Comparison of ENCODE assay signal across 9 cellular contexts in the genomic region with DNA sequence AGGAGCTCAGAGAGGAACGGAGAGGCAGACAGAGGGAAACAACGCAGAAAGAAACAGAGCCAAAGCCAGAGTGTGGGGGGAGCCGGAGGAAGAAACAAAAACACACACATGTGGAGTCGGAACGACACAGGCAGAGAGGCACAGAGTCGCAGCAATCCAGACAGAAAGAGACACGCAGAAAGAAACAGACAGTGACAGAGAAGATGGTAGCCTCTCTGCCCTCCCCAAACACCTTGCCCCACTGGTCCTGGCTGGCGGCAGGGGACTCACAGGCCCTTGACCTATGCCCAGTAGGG. TPM values are rescaled to one million over a fixed set of nuclear protein-coding genes. Genes with fewer than 3 reads are reported as not detected.
DNase-seq lines count a peak whose midpoint lies in the region; ATAC-seq and TF ChIP-seq lines count a peak whose summit lies in the region.
"Had no signal": no experiment of that assay in that cellular context is flagged by ENCODE, and none has a peak within 500 bp of the region (broad histone marks: within the 10 kb centered on the region; RNA-seq: fewer than 3 reads in every experiment).

No MANE protein-coding gene starts in this region.

- H3K27me3 Mint-ChIP-seq in dendritic cell treated with granulocyte-macrophage colony-stimulating factor and Interleukin-4, amounts not matched to agents 40 ng/mL and 50 ng/mL, for 4 days: peaks cover 1% of the 10 kb centered on the region
- peaks cover 11% of the 10 kb centered on the region for H3K27me3 Mint-ChIP-seq in neural progenitor cell (ENCODE audit: insufficient read depth, low read depth)

- H3K79me2 ChIP-seq in neural progenitor cell (ENCODE audit: low read depth): peaks cover 28% of the 10 kb centered on the region

- peaks cover 31% of the 10 kb centered on the region for H3F3A ChIP-seq in neural progenitor cell (ENCODE audit: low read depth)

- H3K36me3 Mint-ChIP-seq in dendritic cell treated with granulocyte-macrophage colony-stimulating factor and Interleukin-4, amounts not matched to agents 40 ng/mL and 50 ng/mL, for 4 days (ENCODE audit: low read depth): peaks cover 84% of the 10 kb centered on the region
- H3K36me3 Mint-ChIP-seq in neural progenitor cell: peaks cover 19% of the 10 kb centered on the region

- no peaks in the 10 kb centered on the region for H3K27me3 ChIP-seq in neural progenitor cell

- peak overlapping the region; percentile 87 for H3K4me3 Mint-ChIP-seq in dendritic cell treated with granulocyte-macrophage colony-stimulating factor and Interleukin-4, amounts not matched to agents 40 ng/mL and 50 ng/mL, for 4 days
- H3K4me3 Mint-ChIP-seq in neural progenitor cell: peak overlapping the region; percentile 93

- POLR2A ChIA-PET in HEK293T (lab: Yijun Ruan, JAX): interaction anchor here (1.5 to 2.1 kb wide), 2 partner anchors 13 to 21 kb away, joined by 4 to 18 read pairs; a partner anchor contains a TSS

- no peak overlapping the region for H2AFZ ChIP-seq in neural progenitor cell (replicated peaks)

- H3K9ac ChIP-seq in neural progenitor cell: no peak overlapping the region

- H3K9me3 ChIP-seq in neural progenitor cell (ENCODE audit: low read depth): no peaks in the 10 kb centered on the region

- peak overlapping the region; percentile 88 for H3K4me2 ChIP-seq in neural progenitor cell

- no peaks in the 10 kb centered on the region for H3K36me3 ChIP-seq in neural progenitor cell

- DNase-seq in LNCaP clone FGC (ENCODE audit: low read depth) (no peak), neural progenitor cell (ENCODE audit: low spot score) (no peak), kidney tubule cell (ENCODE audit: low spot score) (no peak), DMS153 (lab: John Stamatoyannopoulos, UW) (no peak), HEK293T (ENCODE audit: extremely low spot score) (no peak)
- DNase-seq: NCI-H226 had no signal

- H3K27ac Mint-ChIP-seq in dendritic cell treated with granulocyte-macrophage colony-stimulating factor and Interleukin-4, amounts not matched to agents 40 ng/mL and 50 ng/mL, for 4 days: peak overlapping the region; percentile 86
- no peak overlapping the region for H3K27ac Mint-ChIP-seq in neural progenitor cell

- CTCF ChIA-PET in HEK293T (lab: Yijun Ruan, JAX): interaction anchor here (0.6 to 1.3 kb wide), 2 partner anchors 14 to 20 kb away, joined by 5 to 7 read pairs; no protein-coding TSS in a partner anchor

- ATAC-seq in HG03354 (IDR thresholded peaks at IDR 0.05; ENCODE audit: poor library complexity, severe bottlenecking, unreplicated experiment): no peak

- H3K4me1 ChIP-seq in neural progenitor cell: peaks cover 9% of the 10 kb centered on the region

- H3K27ac ChIP-seq in C4-2B: peak overlapping the region; percentile 91
- no peak overlapping the region for H3K27ac ChIP-seq in neural progenitor cell

- H3K4me3 ChIP-seq in LNCaP clone FGC (ENCODE audit: low read depth, low read length) (peak overlapping the region; percentile 98), neural progenitor cell (peak overlapping the region; percentile 97)

- peaks cover 53% of the 10 kb centered on the region for H3K4me1 Mint-ChIP-seq in dendritic cell treated with granulocyte-macrophage colony-stimulating factor and Interleukin-4, amounts not matched to agents 40 ng/mL and 50 ng/mL, for 4 days (ENCODE audit: low read depth)
- H3K4me1 Mint-ChIP-seq in neural progenitor cell: peaks cover 20% of the 10 kb centered on the region

- no peaks in the 10 kb centered on the region for H3K9me3 Mint-ChIP-seq in dendritic cell treated with granulocyte-macrophage colony-stimulating factor and Interleukin-4, amounts not matched to agents 40 ng/mL and 50 ng/mL, for 4 days
- H3K9me3 Mint-ChIP-seq in neural progenitor cell: no peaks in the 10 kb centered on the region

- TF ChIP-seq CTCF in C4-2B (conservative IDR thresholded peaks at IDR 0.05) (no peak), LNCaP clone FGC (IDR thresholded peaks at IDR 0.05; ENCODE audit: control insufficient read depth, extremely low read depth, insufficient read depth) (no peak), neural progenitor cell (IDR thresholded peaks at IDR 0.05) (no peak)

- H4K20me1 ChIP-seq in neural progenitor cell (ENCODE audit: low read depth): peaks cover 50% of the 10 kb centered on the region

- intact Hi-C loops in dendritic cell treated with granulocyte-macrophage colony-stimulating factor and Interleukin-4, amounts not matched to agents 40 ng/mL and 50 ng/mL, for 4 days (cut with micrococcal nuclease): loop anchor here (2.0 to 10.0 kb wide), 2 partner anchors 75 to 219 kb away; a partner anchor contains a TSS

TF ChIP-seq in HEK293T, 16 proteins besides CTCF, POLR2A, EP300 and RAD21:
- no peak for TF ChIP-seq FOXA1 (IDR thresholded peaks at IDR 0.05)

RNA-seq across cellular contexts. Expression of a gene that starts 1.7 kb away (rescaled TPM):
- 32.8 and 69.1 TPM in 2 replicates for total RNA-seq in neural progenitor cell (ENCODE audit: low replicate concordance)

RNA-seq across cellular contexts. Expression of a gene that starts 21.3 kb away (rescaled TPM):
- total RNA-seq in neural progenitor cell (ENCODE audit: low replicate concordance): 9.9 and 22.3 TPM in 2 replicates

RNA-seq across cellular contexts. Expression of a gene that starts 33.0 kb away (rescaled TPM):
- 130 and 186 TPM in 2 replicates for total RNA-seq in neural progenitor cell (ENCODE audit: low replicate concordance)

RNA-seq across cellular contexts. Expression of a gene that starts 48.7 kb away (rescaled TPM):
- total RNA-seq in neural progenitor cell (ENCODE audit: low replicate concordance): 42.5 and 78.9 TPM in 2 replicates
